8 cellular contexts compared by ENCODE assay signal in the genomic region with DNA sequence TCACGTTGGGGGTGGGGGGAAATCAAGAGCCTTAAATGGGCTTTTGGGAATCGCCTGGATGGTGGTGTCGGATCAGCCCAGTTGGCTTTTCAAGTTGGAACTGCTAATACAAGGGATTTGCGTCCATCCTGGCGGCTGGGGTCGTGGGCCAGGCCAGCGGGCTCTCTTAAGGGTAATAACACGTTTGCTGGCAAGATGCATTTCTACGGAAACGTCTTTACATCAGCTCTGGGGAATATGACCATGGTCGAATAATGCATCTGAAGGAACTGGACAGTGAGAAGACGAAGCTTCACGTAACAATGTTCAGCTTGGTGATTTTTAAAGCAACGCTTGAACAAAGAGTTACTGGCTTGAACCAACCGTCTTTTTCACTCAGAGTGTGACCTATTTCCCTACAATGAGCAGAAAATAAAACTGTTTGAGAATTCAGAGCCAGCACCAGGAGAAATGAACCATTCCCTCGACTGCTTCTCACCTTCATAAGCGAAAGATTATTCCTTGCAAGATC. TPM values are rescaled to one million over a fixed set of nuclear protein-coding genes. Genes with fewer than 3 reads are reported as not detected.
DNase-seq lines count a peak whose midpoint lies in the region; ATAC-seq and TF ChIP-seq lines count a peak whose summit lies in the region.

No MANE protein-coding gene starts in this region.

- H3K27me3 ChIP-seq in smooth muscle cell (ENCODE audit: low read depth): no peaks in the 10 kb centered on the region

- no peak for TF ChIP-seq CTCF in smooth muscle cell (IDR thresholded peaks at IDR 0.05; ENCODE audit: borderline replicate concordance, insufficient read depth, poor library complexity, severe bottlenecking)

- H3K9ac ChIP-seq in smooth muscle cell (ENCODE audit: low read depth): peak overlapping the region; percentile 98

- WGBS in smooth muscle cell (ENCODE audit: low lambda C conversion rate): 1% methylated on average over 17 of the region's 17 CpGs

- H4K20me1 ChIP-seq in smooth muscle cell (ENCODE audit: low read depth): peaks cover 20% of the 10 kb centered on the region

- H2AFZ ChIP-seq in smooth muscle cell (ENCODE audit: low read depth): peak overlapping the region; percentile 82

- no peaks in the 10 kb centered on the region for H3K36me3 ChIP-seq in smooth muscle cell (ENCODE audit: low read depth)

- peaks cover 35% of the 10 kb centered on the region for H3K79me2 ChIP-seq in smooth muscle cell (ENCODE audit: low read depth)

- no peak for ATAC-seq in GM18858 (IDR thresholded peaks at IDR 0.05; ENCODE audit: unreplicated experiment)

- H3K9me3 ChIP-seq in smooth muscle cell (replicated peaks; ENCODE audit: low read depth): no peaks in the 10 kb centered on the region

- H3K4me2 ChIP-seq in smooth muscle cell: peak overlapping the region; percentile 91

- peak overlapping the region; percentile 10 for H3K4me3 ChIP-seq in Jurkat, Clone E6-1 (ENCODE audit: low read length)
- H3K4me3 ChIP-seq in iPS-11a (ENCODE audit: low read depth, low read length): peak overlapping the region; percentile 39
- peak overlapping the region; percentile 96 for H3K4me3 ChIP-seq in smooth muscle cell

- peak overlapping the region; percentile 96 for H3K27ac ChIP-seq in smooth muscle cell (ENCODE audit: low read depth)

- peaks cover 6% of the 10 kb centered on the region for H3K4me1 ChIP-seq in smooth muscle cell (ENCODE audit: low read depth)

- peak; percentile 72 for DNase-seq in DMS153 treated with DMSO at 0.1 percent for 48 hours (lab: John Stamatoyannopoulos, UW; ENCODE audit: unreplicated experiment)
- DNase-seq in Jurkat, Clone E6-1 (ENCODE audit: low read depth, low spot score): no peak
- peak in 42 of 58 donors; percentile 16 to 85 (median 56) for DNase-seq in anterior cingulate cortex (lab: John Stamatoyannopoulos, UW)
- DNase-seq in smooth muscle cell (lab: John Stamatoyannopoulos, UW; ENCODE audit: unreplicated experiment): no peak
- no peak for DNase-seq in GM03348 (ENCODE audit: low spot score)
- DNase-seq in epidermal melanocyte (ENCODE audit: insufficient read length, low spot score): no peak

- peaks cover 15% of the 10 kb centered on the region for H3F3A ChIP-seq in smooth muscle cell (ENCODE audit: low read depth)

RNA-seq across cellular contexts. Expression of a gene that starts 1.6 kb away (rescaled TPM):
- polyA plus RNA-seq in Jurkat, Clone E6-1 (2012; ENCODE audit: insufficient read depth, insufficient read length): 10.9 TPM
- 206 and 217 TPM in 2 replicates for total RNA-seq in smooth muscle cell
- polyA plus RNA-seq in smooth muscle cell: 157 and 172 TPM in 2 replicates

Comparison
In these comparisons a context has a peak if more than half of its experiments do, and no peak if none do; other contexts are left out.
1. DNase-seq: peak in DMS153 treated with DMSO at 0.1 percent for 48 hours (single experiment) and anterior cingulate cortex (42 of 58); none in Jurkat, Clone E6-1 (single experiment), smooth muscle cell (single experiment), GM03348 (single experiment) and epidermal melanocyte (single experiment).
2. H3K4me3 ChIP-seq: peak in every context shown above with its lines; median percentile 96 in smooth muscle cell; 39 in iPS-11a; 10 in Jurkat, Clone E6-1.